1 cellular context compared by ENCODE assay signal in genomic region chr17:43720311-43721060, GRCh38.
TF ChIP-seq lines count a peak whose summit lies in the region.

No MANE protein-coding gene starts in this region.

TF ChIP-seq in H1, 55 proteins besides CTCF, POLR2A, EP300 and RAD21:
- TF ChIP-seq YY1 (IDR thresholded peaks at IDR 0.05; ENCODE audit: low read depth, low read length) (0 out of 2 replicates have a peak, but pooled peaks have one; percentile 11), HDAC6 (IDR thresholded peaks at IDR 0.05; ENCODE audit: low read depth, low read length) (no peak), CHD2 (IDR thresholded peaks at IDR 0.05; ENCODE audit: low read length) (no peak), TAF1 (IDR thresholded peaks at IDR 0.05; ENCODE audit: low read depth, low read length) (peak; percentile 76), SIN3A (conservative IDR thresholded peaks at IDR 0.05 in 1 of 2, IDR thresholded peaks at IDR 0.05 in 1 of 2; ENCODE audit: low read depth in 1 of 2, low read length in 2 of 2) (no peak), SIRT6 (IDR thresholded peaks at IDR 0.05; ENCODE audit: low read length) (no peak), ATF3 (IDR thresholded peaks at IDR 0.05; ENCODE audit: insufficient read depth, low read depth, low read length) (no peak), RBBP5 (IDR thresholded peaks at IDR 0.05; ENCODE audit: borderline replicate concordance, low read depth, low read length) (peak; percentile 75; the same call in 1 of the 2 replicates), CTBP2 (IDR thresholded peaks at IDR 0.05; ENCODE audit: borderline replicate concordance, insufficient read depth, insufficient read length, low read length) (no peak), USF2 (IDR thresholded peaks at IDR 0.05; ENCODE audit: low read length) (0 out of 2 replicates have a peak, but pooled peaks have one; percentile 6), TEAD4 (IDR thresholded peaks at IDR 0.05; ENCODE audit: low read depth, low read length) (no peak), GTF2F1 (IDR thresholded peaks at IDR 0.05; ENCODE audit: borderline replicate concordance, low read depth, low read length) (no peak), KDM4A (IDR thresholded peaks at IDR 0.05; ENCODE audit: low read depth, low read length, severe bottlenecking) (peak; percentile 82), POLR2AphosphoS5 (IDR thresholded peaks at IDR 0.05; ENCODE audit: low read depth, low read length) (peak; percentile 74; the same call in 1 of the 2 replicates), CREB1 (IDR thresholded peaks at IDR 0.05) (peak; percentile 65), MAX (IDR thresholded peaks at IDR 0.05) (0 out of 2 replicates have a peak, but pooled peaks have one; percentile 46), NRF1 (IDR thresholded peaks at IDR 0.05; ENCODE audit: low read depth, low read length) (no peak), GABPA (IDR thresholded peaks at IDR 0.05; ENCODE audit: borderline replicate concordance, insufficient read depth, low read length) (no peak), EZH2 (IDR thresholded peaks at IDR 0.05; ENCODE audit: low read depth, low read length, severe bottlenecking) (no peak), SP2 (IDR thresholded peaks at IDR 0.05; ENCODE audit: low read length) (no peak), CHD1 (IDR thresholded peaks at IDR 0.05; ENCODE audit: low read depth, low read length) (no peak), SAP30 (IDR thresholded peaks at IDR 0.05; ENCODE audit: insufficient read depth, insufficient replicate concordance, low read length) (no peak), SIX5 (IDR thresholded peaks at IDR 0.05; ENCODE audit: low read depth, low read length) (no peak), JUN (IDR thresholded peaks at IDR 0.05; ENCODE audit: low read depth, low read length) (no peak), TAF7 (optimal IDR thresholded peaks at IDR 0.05; ENCODE audit: borderline replicate concordance, low read depth, low read length) (peak; percentile 30), TCF12 (IDR thresholded peaks at IDR 0.05; ENCODE audit: low read depth, low read length) (no peak), PHF8 (conservative IDR thresholded peaks at IDR 0.05; ENCODE audit: low read depth, low read length) (peak; percentile 78), E2F6 (IDR thresholded peaks at IDR 0.05) (peak; percentile 21), SRF (IDR thresholded peaks at IDR 0.05; ENCODE audit: low read depth, low read length) (no peak)
